Comparison of ENCODE assay signal across 15 cellular contexts in genomic region chr6:131216277-131216676, GRCh38.
"Had no signal": no experiment of that assay in that cellular context is flagged by ENCODE, and none has a peak within 500 bp of the region (broad histone marks: within the 10 kb centered on the region; RNA-seq: fewer than 3 reads in every experiment).

No MANE protein-coding gene starts in this region.

- DNase-seq: activated CD4-positive, alpha-beta T cell treated with anti-CD3 and anti-CD28 coated beads, Interleukin-2, amount 10 ng/mL, durations not matched to agents 24 days and 14 days; activated CD8-positive, alpha-beta memory T cell treated with anti-CD3 and anti-CD28 coated beads for 24 hours; activated naive CD4-positive, alpha-beta T cell treated with anti-CD3 and anti-CD28 coated beads for 36 hours; dorsolateral prefrontal cortex; gastrocnemius medialis; heart right ventricle; nephron progenitor cell; SJCRH30; stimulated activated CD4-positive, alpha-beta T cell treated with anti-CD3 and anti-CD28 coated beads, Interleukin-15, amount 100 ng/mL, for 24 hours; stimulated activated CD4-positive, alpha-beta T cell treated with anti-CD3 and anti-CD28 coated beads, Interleukin-4, amount 100 ng/mL, for 24 hours; stimulated activated naive CD8-positive, alpha-beta T cell treated with anti-CD3 and anti-CD28 coated beads, Interleukin-15, amount 100 ng/mL, for 72 hours; T-helper 1 cell had no signal

- H3K27me3 ChIP-seq: dorsolateral prefrontal cortex, gastrocnemius medialis, heart right ventricle, SJCRH30 had no signal

- H3K27ac ChIP-seq: dorsolateral prefrontal cortex, gastrocnemius medialis, SJCRH30 had no signal

- H3K9me3 ChIP-seq: gastrocnemius medialis, heart right ventricle, SJCRH30 had no signal

- H3K36me3 ChIP-seq: gastrocnemius medialis, SJCRH30 had no signal

- H3K4me1 ChIP-seq: gastrocnemius medialis had no signal

- H3K27me3 Mint-ChIP-seq: activated CD4-positive, alpha-beta T cell treated with anti-CD3 and anti-CD28 coated beads, Interleukin-2, amount 10 ng/mL, durations not matched to agents 24 days and 14 days; activated T-helper 17 cell treated with anti-CD3 and anti-CD28 coated beads, Interleukin-2, amount 50 U/mL, for 72 hours; memory B cell; stimulated activated naive CD8-positive, alpha-beta T cell treated with anti-CD3 and anti-CD28 coated beads, Interleukin-15, amount 100 ng/mL, for 72 hours had no signal

- H3K27ac Mint-ChIP-seq: activated CD4-positive, alpha-beta T cell treated with anti-CD3 and anti-CD28 coated beads, Interleukin-2, amount 10 ng/mL, durations not matched to agents 24 days and 14 days; activated naive CD4-positive, alpha-beta T cell treated with anti-CD3 and anti-CD28 coated beads for 36 hours; activated T-helper 17 cell treated with anti-CD3 and anti-CD28 coated beads, Interleukin-2, amount 50 U/mL, for 72 hours; brain; memory B cell; nephron progenitor cell; stimulated activated naive CD8-positive, alpha-beta T cell treated with anti-CD3 and anti-CD28 coated beads, Interleukin-15, amount 100 ng/mL, for 72 hours had no signal

- H3K4me3 ChIP-seq: dorsolateral prefrontal cortex, gastrocnemius medialis, SJCRH30 had no signal

- ATAC-seq: activated T-helper 17 cell treated with anti-CD3 and anti-CD28 coated beads, Interleukin-2, amount 50 U/mL, for 72 hours; gastrocnemius medialis; stimulated activated naive CD8-positive, alpha-beta T cell treated with anti-CD3 and anti-CD28 coated beads, Interleukin-15, amount 100 ng/mL, for 72 hours had no signal

- H3K4me3 Mint-ChIP-seq: activated CD4-positive, alpha-beta T cell treated with anti-CD3 and anti-CD28 coated beads, Interleukin-2, amount 10 ng/mL, durations not matched to agents 24 days and 14 days; activated naive CD4-positive, alpha-beta T cell treated with anti-CD3 and anti-CD28 coated beads for 36 hours; activated T-helper 17 cell treated with anti-CD3 and anti-CD28 coated beads, Interleukin-2, amount 50 U/mL, for 72 hours; brain; memory B cell; nephron progenitor cell; stimulated activated naive CD8-positive, alpha-beta T cell treated with anti-CD3 and anti-CD28 coated beads, Interleukin-15, amount 100 ng/mL, for 72 hours had no signal

- H3K9me3 Mint-ChIP-seq: activated CD4-positive, alpha-beta T cell treated with anti-CD3 and anti-CD28 coated beads, Interleukin-2, amount 10 ng/mL, durations not matched to agents 24 days and 14 days; activated naive CD4-positive, alpha-beta T cell treated with anti-CD3 and anti-CD28 coated beads for 36 hours; activated T-helper 17 cell treated with anti-CD3 and anti-CD28 coated beads, Interleukin-2, amount 50 U/mL, for 72 hours; memory B cell; nephron progenitor cell; stimulated activated naive CD8-positive, alpha-beta T cell treated with anti-CD3 and anti-CD28 coated beads, Interleukin-15, amount 100 ng/mL, for 72 hours had no signal
